In the genomic region with DNA sequence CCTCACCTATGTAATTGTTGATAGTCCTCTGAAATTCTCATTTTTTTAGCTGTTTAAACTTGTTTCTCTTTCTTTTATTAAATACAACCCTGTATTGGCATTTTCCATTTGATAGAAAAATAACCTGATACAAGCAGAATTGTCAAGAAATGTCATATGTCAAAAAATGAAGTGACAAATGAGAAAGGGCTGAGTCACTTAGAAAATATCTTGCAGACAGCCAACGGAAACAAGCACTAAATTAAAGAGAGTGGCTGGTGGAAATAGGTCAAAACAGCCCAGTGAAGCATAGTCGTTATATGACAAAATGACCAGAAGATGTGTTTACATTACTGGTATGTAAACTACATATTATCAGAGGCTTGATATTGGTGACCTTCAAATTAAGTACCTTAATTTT, we compare ENCODE assay signal across 1 cellular context.
TF ChIP-seq lines count a peak whose summit lies in the region.

No MANE protein-coding gene starts in this region.

TF ChIP-seq in K562, 482 proteins besides CTCF, POLR2A, EP300 and RAD21 (continued from another document):
- TF ChIP-seq, protein P1, sequence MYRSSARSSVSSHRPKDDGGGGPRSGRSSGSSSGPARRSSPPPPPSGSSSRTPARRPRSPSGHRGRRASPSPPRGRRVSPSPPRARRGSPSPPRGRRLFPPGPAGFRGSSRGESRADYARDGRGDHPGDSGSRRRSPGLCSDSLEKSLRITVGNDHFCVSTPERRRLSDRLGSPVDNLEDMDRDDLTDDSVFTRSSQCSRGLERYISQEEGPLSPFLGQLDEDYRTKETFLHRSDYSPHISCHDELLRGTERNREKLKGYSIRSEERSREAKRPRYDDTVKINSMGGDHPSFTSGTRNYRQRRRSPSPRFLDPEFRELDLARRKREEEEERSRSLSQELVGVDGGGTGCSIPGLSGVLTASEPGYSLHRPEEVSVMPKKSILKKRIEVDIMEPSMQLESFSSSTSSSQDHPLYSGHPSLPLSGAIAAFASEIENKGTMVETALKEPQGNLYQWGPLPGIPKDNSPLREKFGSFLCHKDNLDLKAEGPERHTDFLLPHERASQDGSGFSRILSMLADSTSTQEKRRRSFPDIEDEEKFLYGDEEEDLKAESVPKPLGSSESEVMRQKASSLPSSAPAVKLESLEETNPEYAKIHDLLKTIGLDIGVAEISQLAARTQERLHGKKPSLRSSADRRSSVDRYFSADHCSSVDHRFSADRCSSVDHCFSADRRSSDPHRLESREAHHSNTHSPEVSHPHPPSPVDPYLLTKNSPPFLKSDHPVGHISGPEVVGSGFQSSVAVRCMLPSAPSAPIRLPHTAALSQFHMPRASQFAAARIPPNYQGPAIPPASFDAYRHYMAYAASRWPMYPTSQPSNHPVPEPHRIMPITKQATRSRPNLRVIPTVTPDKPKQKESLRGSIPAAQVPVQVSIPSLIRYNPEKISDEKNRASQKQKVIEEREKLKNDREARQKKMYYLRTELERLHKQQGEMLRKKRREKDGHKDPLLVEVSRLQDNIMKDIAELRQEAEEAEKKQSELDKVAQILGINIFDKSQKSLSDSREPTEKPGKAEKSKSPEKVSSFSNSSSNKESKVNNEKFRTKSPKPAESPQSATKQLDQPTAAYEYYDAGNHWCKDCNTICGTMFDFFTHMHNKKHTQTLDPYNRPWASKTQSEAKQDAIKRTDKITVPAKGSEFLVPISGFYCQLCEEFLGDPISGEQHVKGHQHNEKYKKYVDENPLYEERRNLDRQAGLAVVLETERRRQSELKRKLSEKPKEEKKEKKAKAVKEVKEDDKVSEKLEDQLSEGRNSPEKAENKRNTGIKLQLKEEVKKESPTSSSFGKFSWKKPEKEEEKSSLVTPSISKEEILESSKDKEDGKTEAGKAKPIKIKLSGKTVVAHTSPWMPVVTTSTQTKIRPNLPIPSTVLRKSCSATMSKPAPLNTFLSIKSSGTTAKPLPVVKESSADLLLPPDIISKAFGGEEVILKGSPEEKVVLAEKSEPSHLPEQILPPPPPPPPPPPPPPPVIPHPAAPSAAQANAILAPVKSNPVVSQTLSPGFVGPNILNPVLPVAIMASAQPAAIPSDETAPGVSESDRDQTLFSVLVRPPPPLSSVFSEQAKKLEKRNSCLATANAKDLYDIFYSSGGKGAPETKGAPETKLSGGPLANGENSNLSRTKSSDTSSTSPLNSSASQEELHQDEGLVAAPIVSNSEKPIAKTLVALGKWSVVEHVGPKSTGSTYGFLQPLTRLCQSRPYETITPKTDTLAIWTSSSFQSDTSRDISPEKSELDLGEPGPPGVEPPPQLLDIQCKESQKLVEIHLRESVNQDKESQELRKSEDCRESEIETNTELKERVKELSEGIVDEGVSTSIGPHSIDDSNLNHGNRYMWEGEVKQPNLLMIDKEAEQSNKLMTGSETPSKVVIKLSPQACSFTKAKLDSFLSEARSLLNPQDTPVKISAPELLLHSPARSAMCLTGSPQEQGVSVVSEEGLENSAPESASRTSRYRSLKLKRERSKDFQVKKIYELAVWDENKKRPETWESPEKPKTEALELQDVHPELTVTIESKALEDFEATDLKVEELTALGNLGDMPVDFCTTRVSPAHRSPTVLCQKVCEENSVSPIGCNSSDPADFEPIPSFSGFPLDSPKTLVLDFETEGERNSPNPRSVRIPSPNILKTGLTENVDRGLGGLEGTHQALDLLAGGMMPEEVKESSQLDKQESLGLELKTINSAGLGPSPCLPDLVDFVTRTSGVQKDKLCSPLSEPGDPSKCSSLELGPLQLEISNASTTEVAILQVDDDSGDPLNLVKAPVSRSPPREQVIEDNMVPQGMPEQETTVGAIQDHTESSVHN (IDR thresholded peaks at IDR 0.05; ENCODE audit: borderline replicate concordance in 1 of 2, low read depth in 1 of 2): no peak
- TF ChIP-seq TBP (optimal IDR thresholded peaks at IDR 0.05; ENCODE audit: low read depth, low read length) (no peak), MAFG (tag; conservative IDR thresholded peaks at IDR 0.05) (0 out of 2 replicates have a peak, but pooled peaks have one; percentile 13)
TF ChIP-seq in K562: peak in this region for 3.
